In the genomic region with DNA sequence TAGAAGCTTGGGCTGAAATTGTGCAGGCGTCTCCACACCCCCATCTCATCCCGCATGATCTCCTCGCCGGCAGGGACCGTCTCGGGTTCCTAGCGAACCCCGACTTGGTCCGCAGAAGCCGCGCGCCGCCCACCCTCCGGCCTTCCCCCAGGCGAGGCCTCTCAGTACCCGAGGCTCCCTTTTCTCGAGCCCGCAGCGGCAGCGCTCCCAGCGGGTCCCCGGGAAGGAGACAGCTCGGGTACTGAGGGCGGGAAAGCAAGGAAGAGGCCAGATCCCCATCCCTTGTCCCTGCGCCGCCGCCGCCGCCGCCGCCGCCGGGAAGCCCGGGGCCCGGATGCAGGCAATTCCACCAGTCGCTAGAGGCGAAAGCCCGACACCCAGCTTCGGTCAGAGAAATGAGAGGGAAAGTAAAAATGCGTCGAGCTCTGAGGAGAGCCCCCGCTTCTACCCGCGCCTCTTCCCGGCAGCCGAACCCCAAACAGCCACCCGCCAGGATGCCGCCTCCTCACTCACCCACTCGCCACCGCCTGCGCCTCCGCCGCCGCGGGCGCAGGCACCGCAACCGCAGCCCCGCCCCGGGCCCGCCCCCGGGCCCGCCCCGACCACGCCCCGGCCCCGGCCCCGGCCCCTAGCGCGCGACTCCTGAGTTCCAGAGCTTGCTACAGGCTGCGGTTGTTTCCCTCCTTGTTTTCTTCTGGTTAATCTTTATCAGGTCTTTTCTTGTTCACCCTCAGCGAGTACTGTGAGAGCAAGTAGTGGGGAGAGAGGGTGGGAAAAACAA, we compare ENCODE assay signal across 7 cellular contexts. TPM values are rescaled to one million over a fixed set of nuclear protein-coding genes. Genes with fewer than 3 reads are reported as not detected.
DNase-seq lines count a peak whose midpoint lies in the region; ATAC-seq and TF ChIP-seq lines count a peak whose summit lies in the region.

A gene with protein sequence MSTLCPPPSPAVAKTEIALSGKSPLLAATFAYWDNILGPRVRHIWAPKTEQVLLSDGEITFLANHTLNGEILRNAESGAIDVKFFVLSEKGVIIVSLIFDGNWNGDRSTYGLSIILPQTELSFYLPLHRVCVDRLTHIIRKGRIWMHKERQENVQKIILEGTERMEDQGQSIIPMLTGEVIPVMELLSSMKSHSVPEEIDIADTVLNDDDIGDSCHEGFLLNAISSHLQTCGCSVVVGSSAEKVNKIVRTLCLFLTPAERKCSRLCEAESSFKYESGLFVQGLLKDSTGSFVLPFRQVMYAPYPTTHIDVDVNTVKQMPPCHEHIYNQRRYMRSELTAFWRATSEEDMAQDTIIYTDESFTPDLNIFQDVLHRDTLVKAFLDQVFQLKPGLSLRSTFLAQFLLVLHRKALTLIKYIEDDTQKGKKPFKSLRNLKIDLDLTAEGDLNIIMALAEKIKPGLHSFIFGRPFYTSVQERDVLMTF (minus strand): TSS at position 564 of the 781 bp plus-strand sequence. CDS start 6,361 bp downstream, outside the sequence.

- peak within 1 kb of the TSS; percentile 67 for H3K4me3 ChIP-seq in GM12875 (ENCODE audit: low read depth, low read length)
- H3K4me3 ChIP-seq in LNCaP clone FGC (ENCODE audit: low read depth, low read length), result peak within 1 kb of the TSS; percentile 78
- peak within 1 kb of the TSS; percentile 69 to 70 for H3K4me3 ChIP-seq in cardiac fibroblast (replicated peaks in 1 of 2; ENCODE audit: low read depth in 2 of 2, low read length in 2 of 2)

- DNase-seq in GOT3 (lab: John Stamatoyannopoulos, UW) (peak; percentile 48), LNCaP clone FGC (ENCODE audit: low read depth) (no peak), WTC11 (ENCODE audit: low spot score) (peak; percentile 75), cardiac fibroblast (ENCODE audit: low read depth in 2 of 2) (no peak), left lobe of liver (ENCODE audit: low spot score) (peak; percentile 90)
- peak; percentile 83 for DNase-seq in stimulated activated CD4-positive, alpha-beta T cell treated with anti-CD3 and anti-CD28 coated beads, Interleukin-4, amount 100 ng/mL, for 24 hours

- TF ChIP-seq CTCF in GM12875 (IDR thresholded peaks at IDR 0.05; ENCODE audit: borderline replicate concordance, insufficient read depth, low read depth, low read length), result no peak
- TF ChIP-seq CTCF in LNCaP clone FGC (IDR thresholded peaks at IDR 0.05; ENCODE audit: control insufficient read depth, extremely low read depth, insufficient read depth), result no peak
- no peak for TF ChIP-seq CTCF in WTC11 (IDR thresholded peaks at IDR 0.05)
- TF ChIP-seq CTCF in cardiac fibroblast (IDR thresholded peaks at IDR 0.05; ENCODE audit: low read depth, low read length), result no peak

- peaks cover 7% of the 10 kb centered on the region for H3K36me3 Mint-ChIP-seq in WTC11

- peak; percentile 81 for ATAC-seq in WTC11
- peak; percentile 92 for ATAC-seq in left lobe of liver

- peak within 1 kb of the TSS; percentile 100 for H3K27ac Mint-ChIP-seq in WTC11

- H3K4me3 Mint-ChIP-seq in WTC11, result peak within 1 kb of the TSS; percentile 96

- peaks cover 18% of the 10 kb centered on the region for H3K27me3 Mint-ChIP-seq in WTC11 (ENCODE audit: low read depth)

- peaks cover 7% of the 10 kb centered on the region for H3K9me3 Mint-ChIP-seq in WTC11

- POLR2A ChIA-PET in WTC11 (lab: Charles Lee), result interaction anchor here (0.6 kb wide), 3 partner anchors 12 to 265 kb away, joined by 3 to 4 read pairs (median 3); no protein-coding TSS in a partner anchor

- CTCF ChIA-PET in WTC11 (lab: Charles Lee), result interaction anchor here (0.6 to 1.0 kb wide), 2 partner anchors 29 to 34 kb away, joined by 3 read pairs; no protein-coding TSS in a partner anchor

- H3K4me1 Mint-ChIP-seq in WTC11, result peaks cover 27% of the 10 kb centered on the region

TF ChIP-seq in WTC11, 78 proteins besides CTCF, POLR2A, EP300 and RAD21:
- TF ChIP-seq ESRRA (CRISPR knock-in tag; IDR thresholded peaks at IDR 0.05; ENCODE audit: borderline replicate concordance) (no peak), ZNF423 (CRISPR knock-in tag; IDR thresholded peaks at IDR 0.05) (no peak), ZNF219 (CRISPR knock-in tag; IDR thresholded peaks at IDR 0.05; ENCODE audit: borderline replicate concordance) (no peak), RELA (CRISPR knock-in tag; IDR thresholded peaks at IDR 0.05; ENCODE audit: borderline replicate concordance) (no peak), ZNF121 (CRISPR knock-in tag; IDR thresholded peaks at IDR 0.05) (no peak), ZNF416 (CRISPR knock-in tag; IDR thresholded peaks at IDR 0.05) (no peak), TP53 (CRISPR knock-in tag; IDR thresholded peaks at IDR 0.05) (0 out of 2 replicates have a peak, but pooled peaks have one; percentile 32), MLX (CRISPR knock-in tag; IDR thresholded peaks at IDR 0.05) (no peak), ZBTB21 (CRISPR knock-in tag; IDR thresholded peaks at IDR 0.05; ENCODE audit: borderline replicate concordance) (no peak), ETV6 (CRISPR knock-in tag; IDR thresholded peaks at IDR 0.05) (no peak), CBFB (CRISPR knock-in tag; IDR thresholded peaks at IDR 0.05; ENCODE audit: low read depth) (0 out of 2 replicates have a peak, but pooled peaks have one; percentile 1), HMGXB4 (CRISPR knock-in tag; IDR thresholded peaks at IDR 0.05) (peak; percentile 48; the same call in 1 of the 2 replicates), JAZF1 (CRISPR knock-in tag; IDR thresholded peaks at IDR 0.05) (no peak), MXD4 (CRISPR knock-in tag; IDR thresholded peaks at IDR 0.05; ENCODE audit: borderline replicate concordance) (no peak), E2F5 (CRISPR knock-in tag; IDR thresholded peaks at IDR 0.05) (peak; percentile 44; the same call in 1 of the 2 replicates)
- TF ChIP-seq, protein P1, sequence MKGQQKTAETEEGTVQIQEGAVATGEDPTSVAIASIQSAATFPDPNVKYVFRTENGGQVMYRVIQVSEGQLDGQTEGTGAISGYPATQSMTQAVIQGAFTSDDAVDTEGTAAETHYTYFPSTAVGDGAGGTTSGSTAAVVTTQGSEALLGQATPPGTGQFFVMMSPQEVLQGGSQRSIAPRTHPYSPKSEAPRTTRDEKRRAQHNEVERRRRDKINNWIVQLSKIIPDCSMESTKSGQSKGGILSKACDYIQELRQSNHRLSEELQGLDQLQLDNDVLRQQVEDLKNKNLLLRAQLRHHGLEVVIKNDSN (CRISPR knock-in tag; IDR thresholded peaks at IDR 0.05), result 0 out of 2 replicates have a peak, but pooled peaks have one; percentile 25
- TF ChIP-seq, protein P2, sequence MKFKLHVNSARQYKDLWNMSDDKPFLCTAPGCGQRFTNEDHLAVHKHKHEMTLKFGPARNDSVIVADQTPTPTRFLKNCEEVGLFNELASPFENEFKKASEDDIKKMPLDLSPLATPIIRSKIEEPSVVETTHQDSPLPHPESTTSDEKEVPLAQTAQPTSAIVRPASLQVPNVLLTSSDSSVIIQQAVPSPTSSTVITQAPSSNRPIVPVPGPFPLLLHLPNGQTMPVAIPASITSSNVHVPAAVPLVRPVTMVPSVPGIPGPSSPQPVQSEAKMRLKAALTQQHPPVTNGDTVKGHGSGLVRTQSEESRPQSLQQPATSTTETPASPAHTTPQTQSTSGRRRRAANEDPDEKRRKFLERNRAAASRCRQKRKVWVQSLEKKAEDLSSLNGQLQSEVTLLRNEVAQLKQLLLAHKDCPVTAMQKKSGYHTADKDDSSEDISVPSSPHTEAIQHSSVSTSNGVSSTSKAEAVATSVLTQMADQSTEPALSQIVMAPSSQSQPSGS (CRISPR knock-in tag; IDR thresholded peaks at IDR 0.05; ENCODE audit: borderline replicate concordance, low read depth), result no peak
- TF ChIP-seq, protein P3, sequence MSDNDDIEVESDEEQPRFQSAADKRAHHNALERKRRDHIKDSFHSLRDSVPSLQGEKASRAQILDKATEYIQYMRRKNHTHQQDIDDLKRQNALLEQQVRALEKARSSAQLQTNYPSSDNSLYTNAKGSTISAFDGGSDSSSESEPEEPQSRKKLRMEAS (CRISPR knock-in tag; IDR thresholded peaks at IDR 0.05), result peak; percentile 15; the same call in 1 of the 2 replicates
- TF ChIP-seq, protein P4, sequence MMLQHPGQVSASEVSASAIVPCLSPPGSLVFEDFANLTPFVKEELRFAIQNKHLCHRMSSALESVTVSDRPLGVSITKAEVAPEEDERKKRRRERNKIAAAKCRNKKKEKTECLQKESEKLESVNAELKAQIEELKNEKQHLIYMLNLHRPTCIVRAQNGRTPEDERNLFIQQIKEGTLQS (CRISPR knock-in tag; conservative IDR thresholded peaks at IDR 0.05), result no peak

RNA-seq across cellular contexts. Expression of the gene that starts here (rescaled TPM):
- total RNA-seq in WTC11 (2021), result 21.5 to 23.1 TPM (median 21.5 TPM) in 3 replicates
- total RNA-seq in left lobe of liver, result 5.6 TPM

Comparison
In these comparisons a context has a peak if more than half of its experiments do, and no peak if none do; other contexts are left out.
1. DNase-seq: peak in GOT3 (single experiment), WTC11 (single experiment), left lobe of liver (single experiment) and stimulated activated CD4-positive, alpha-beta T cell treated with anti-CD3 and anti-CD28 coated beads, Interleukin-4, amount 100 ng/mL, for 24 hours (single experiment); none in LNCaP clone FGC (single experiment) and cardiac fibroblast (0 of 2).
2. Peak in every context shown above with its lines, with median percentiles within 50 percentile points of each other: H3K4me3 ChIP-seq.